ENCODE assay signal across 1 cellular context in genomic region chr5:138213161-138214029, GRCh38.
TF ChIP-seq lines count a peak whose summit lies in the region.

CDC23 (minus strand) TSS chr5:138213323; CDS start chr5:138213312, 11 bp downstream.

TF ChIP-seq in GM12878, 131 proteins besides CTCF, POLR2A, EP300 and RAD21 (continued from another document and continues in another):
- TF ChIP-seq NKRF (conservative IDR thresholded peaks at IDR 0.05) = peak; percentile 98
- no peak for TF ChIP-seq ZBTB11 (CRISPR knock-in tag; IDR thresholded peaks at IDR 0.05)
- TF ChIP-seq HSF1 (IDR thresholded peaks at IDR 0.05; ENCODE audit: low read depth, low read length) = no peak
- TF ChIP-seq KDM1A (IDR thresholded peaks at IDR 0.05; ENCODE audit: borderline replicate concordance) = no peak
- TF ChIP-seq GABPA (IDR thresholded peaks at IDR 0.05; ENCODE audit: low read depth) = no peak
- TF ChIP-seq ESRRA (IDR thresholded peaks at IDR 0.05; ENCODE audit: low read length) = no peak
- TF ChIP-seq IRF3 (IDR thresholded peaks at IDR 0.05) = peak; percentile 85; the same call in 1 of the 2 replicates
- TF ChIP-seq ATF3 (IDR thresholded peaks at IDR 0.05; ENCODE audit: borderline replicate concordance, extremely low read depth, low read depth, low read length) = no peak
- no peak for TF ChIP-seq DPF2 (IDR thresholded peaks at IDR 0.05)
- TF ChIP-seq IKZF1 (conservative IDR thresholded peaks at IDR 0.05) = peak; percentile 63
- TF ChIP-seq ASH2L (IDR thresholded peaks at IDR 0.05; ENCODE audit: borderline replicate concordance, low read depth) = no peak
- no peak for TF ChIP-seq MTA2 (IDR thresholded peaks at IDR 0.05; ENCODE audit: low read depth)
- no peak for TF ChIP-seq EZH2 (IDR thresholded peaks at IDR 0.05; ENCODE audit: borderline replicate concordance, control insufficient read depth, low read depth, low read length)
- no peak for TF ChIP-seq REST (IDR thresholded peaks at IDR 0.05; ENCODE audit: low read depth, low read length)
- no peak for TF ChIP-seq NFXL1 (IDR thresholded peaks at IDR 0.05; ENCODE audit: borderline replicate concordance)
- TF ChIP-seq IRF5 (IDR thresholded peaks at IDR 0.05; ENCODE audit: borderline replicate concordance) = no peak
- peak; percentile 53 for TF ChIP-seq NFIC (IDR thresholded peaks at IDR 0.05; ENCODE audit: low read depth, low read length)
- peak; percentile 91 for TF ChIP-seq POLR2AphosphoS5 (IDR thresholded peaks at IDR 0.05; ENCODE audit: low read length)
- TF ChIP-seq MLLT1 (IDR thresholded peaks at IDR 0.05) = no peak
- no peak for TF ChIP-seq CBX5 (IDR thresholded peaks at IDR 0.05; ENCODE audit: low read depth)
- TF ChIP-seq ELK1 (IDR thresholded peaks at IDR 0.05; ENCODE audit: low read depth, low read length) = no peak
- TF ChIP-seq PAX8 (IDR thresholded peaks at IDR 0.05) = no peak
- no peak for TF ChIP-seq TARDBP (IDR thresholded peaks at IDR 0.05; ENCODE audit: borderline replicate concordance)
- TF ChIP-seq TCF12 (IDR thresholded peaks at IDR 0.05; ENCODE audit: low read depth, low read length) = no peak
- TF ChIP-seq SREBF1 (IDR thresholded peaks at IDR 0.05; ENCODE audit: low read length) = no peak
- TF ChIP-seq SMARCA5 (IDR thresholded peaks at IDR 0.05) = no peak
- TF ChIP-seq CEBPB (IDR thresholded peaks at IDR 0.05; ENCODE audit: borderline replicate concordance in 1 of 2, low read depth in 2 of 2, low read length in 2 of 2) = no peak
- TF ChIP-seq ZNF384 (IDR thresholded peaks at IDR 0.05; ENCODE audit: borderline replicate concordance, low read depth, low read length) = no peak
- TF ChIP-seq POLR2AphosphoS2 (IDR thresholded peaks at IDR 0.05; ENCODE audit: low read depth, low read length) = no peak; the same call in 1 of the 2 replicates
- TF ChIP-seq RCOR1 (conservative IDR thresholded peaks at IDR 0.05; ENCODE audit: low read depth, low read length) = no peak
- peak; percentile 25 for TF ChIP-seq PBX3 (IDR thresholded peaks at IDR 0.05; ENCODE audit: insufficient replicate concordance, low read depth, low read length)
- TF ChIP-seq SPI1 (IDR thresholded peaks at IDR 0.05; ENCODE audit: borderline replicate concordance, insufficient read depth, low read depth, low read length) = no peak
- TF ChIP-seq CBX3 (IDR thresholded peaks at IDR 0.05; ENCODE audit: borderline replicate concordance, low read depth) = no peak
- peak; percentile 66; the same call in 1 of the 2 replicates for TF ChIP-seq MAX (IDR thresholded peaks at IDR 0.05; ENCODE audit: low read depth, low read length)
- 0 out of 2 replicates have a peak, but pooled peaks have one; percentile 27 for TF ChIP-seq STAT1 (conservative IDR thresholded peaks at IDR 0.05)
- TF ChIP-seq ZNF622 (IDR thresholded peaks at IDR 0.05) = no peak
- TF ChIP-seq POU2F2 (IDR thresholded peaks at IDR 0.05; ENCODE audit: borderline replicate concordance, low read depth, low read length) = no peak
- no peak for TF ChIP-seq SMC3 (IDR thresholded peaks at IDR 0.05; ENCODE audit: borderline replicate concordance, low read length)
- peak; percentile 90; the same call in 1 of the 2 replicates for TF ChIP-seq CHD2 (IDR thresholded peaks at IDR 0.05; ENCODE audit: borderline replicate concordance, low read depth, low read length)
- no peak for TF ChIP-seq PAX5 (IDR thresholded peaks at IDR 0.05; ENCODE audit: borderline replicate concordance, low read depth, low read length)
- peak; percentile 28; the same call in 1 of the 2 replicates for TF ChIP-seq NBN (IDR thresholded peaks at IDR 0.05)
- TF ChIP-seq NFYA (IDR thresholded peaks at IDR 0.05; ENCODE audit: borderline replicate concordance, low read depth, low read length) = peak; percentile 80
- no peak for TF ChIP-seq SREBF2 (IDR thresholded peaks at IDR 0.05; ENCODE audit: low read length)
